Comparison of ENCODE assay signal across 1 cellular context in genomic region chr5:180169246-180170110, GRCh38.
TF ChIP-seq lines count a peak whose summit lies in the region.

No MANE protein-coding gene starts in this region.

TF ChIP-seq in IMR-90, 13 proteins besides CTCF, POLR2A, EP300 and RAD21:
- TF ChIP-seq CEBPB (IDR thresholded peaks at IDR 0.05; ENCODE audit: low read depth, low read length) (no peak), ELK1 (IDR thresholded peaks at IDR 0.05; ENCODE audit: borderline replicate concordance, low read depth, low read length) (no peak), MXI1 (IDR thresholded peaks at IDR 0.05; ENCODE audit: borderline replicate concordance, low read depth, low read length) (no peak), RCOR1 (IDR thresholded peaks at IDR 0.05; ENCODE audit: insufficient replicate concordance, low read length) (no peak), BHLHE40 (IDR thresholded peaks at IDR 0.05; ENCODE audit: low read depth, low read length) (no peak), NFE2L2 (IDR thresholded peaks at IDR 0.05; ENCODE audit: low read depth, low read length) (no peak), CHD1 (IDR thresholded peaks at IDR 0.05; ENCODE audit: low read depth, low read length) (no peak), FOS (IDR thresholded peaks at IDR 0.05; ENCODE audit: low read depth, low read length) (no peak)
